Comparison of ENCODE assay signal across 8 cellular contexts in genomic region chr11:33700425-33701271, GRCh38. TPM values are rescaled to one million over a fixed set of nuclear protein-coding genes. Genes with fewer than 3 reads are reported as not detected.
DNase-seq lines count a peak whose midpoint lies in the region; ATAC-seq and TF ChIP-seq lines count a peak whose summit lies in the region.

Gene C11orf91 (minus strand): TSS chr11:33700826. CDS start chr11:33700740, 86 bp downstream.

- peak within 1 kb of the TSS; percentile 88 to 94 (median 92) for H3K4me3 Mint-ChIP-seq in CD4-positive, CD25-positive, alpha-beta regulatory T cell
- H3K4me3 Mint-ChIP-seq in activated CD4-positive, alpha-beta memory T cell treated with anti-CD3 and anti-CD28 coated beads, Interleukin-2, amount 10 ng/mL, durations not matched to agents 7 days and 5 days: peak within 1 kb of the TSS; percentile 77

- peaks cover 5 to 24% (median 6%) of the 10 kb centered on the region in 4 donors for H3K4me1 Mint-ChIP-seq in CD4-positive, CD25-positive, alpha-beta regulatory T cell
- H3K4me1 Mint-ChIP-seq in activated CD4-positive, alpha-beta memory T cell treated with anti-CD3 and anti-CD28 coated beads, Interleukin-2, amount 10 ng/mL, durations not matched to agents 7 days and 5 days: peaks cover 21% of the 10 kb centered on the region

- no peak for TF ChIP-seq POLR2A in lower leg skin (IDR thresholded peaks at IDR 0.05)

- peak within 1 kb of the TSS; percentile 73 for H3K4me3 ChIP-seq in CD4-positive, CD25-positive, alpha-beta regulatory T cell (ENCODE audit: low read depth, low read length)
- H3K4me3 ChIP-seq in duodenal mucosa (ENCODE audit: low read depth in 1 of 2, low read length in 2 of 2) (peak within 1 kb of the TSS; percentile 74 to 81), lower leg skin (ENCODE audit: low read depth, poor library complexity, severe bottlenecking) (peak within 1 kb of the TSS; percentile 24)

- peaks cover 12% of the 10 kb centered on the region for H3K27me3 Mint-ChIP-seq in CD4-positive, CD25-positive, alpha-beta regulatory T cell
- peaks cover 27% of the 10 kb centered on the region for H3K27me3 Mint-ChIP-seq in activated CD4-positive, alpha-beta memory T cell treated with anti-CD3 and anti-CD28 coated beads, Interleukin-2, amount 10 ng/mL, durations not matched to agents 7 days and 5 days

- H3K9ac ChIP-seq in duodenal mucosa (ENCODE audit: low read depth in 1 of 2, low read length in 2 of 2): peak within 1 kb of the TSS; percentile 68 to 75

- no peaks in the 10 kb centered on the region for H3K36me3 ChIP-seq in CD4-positive, CD25-positive, alpha-beta regulatory T cell (ENCODE audit: control insufficient read depth, insufficient read depth, low read length)
- H3K36me3 ChIP-seq in duodenal mucosa (ENCODE audit: control insufficient read depth in 1 of 2, insufficient read depth in 2 of 2, low read length in 2 of 2): no peaks in the 10 kb centered on the region

- ATAC-seq in CD4-positive, CD25-positive, alpha-beta regulatory T cell (ENCODE audit: low read depth in 2 of 2): peak; percentile 94 to 95
- peak; percentile 90 for ATAC-seq in GM19452 (IDR thresholded peaks at IDR 0.05; ENCODE audit: unreplicated experiment)
- ATAC-seq in HG03571 (IDR thresholded peaks at IDR 0.05; ENCODE audit: unreplicated experiment): peak; percentile 85

- POLR2A ChIA-PET in activated CD4-positive, alpha-beta memory T cell treated with anti-CD3 and anti-CD28 coated beads, Interleukin-2, amount 10 ng/mL, durations not matched to agents 7 days and 5 days (lab: Charles Lee): interaction anchor here (1.1 to 3.0 kb wide), 6 partner anchors 11 to 539 kb away, joined by 3 to 30 read pairs (median 6); partner anchors contain the start of genes CD59, CSTF3 and FBXO3

- TF ChIP-seq CTCF in lower leg skin (IDR thresholded peaks at IDR 0.05): no peak

- peak within 1 kb of the TSS; percentile 42 to 73 (median 69) for H3K27ac Mint-ChIP-seq in CD4-positive, CD25-positive, alpha-beta regulatory T cell
- H3K27ac Mint-ChIP-seq in activated CD4-positive, alpha-beta memory T cell treated with anti-CD3 and anti-CD28 coated beads, Interleukin-2, amount 10 ng/mL, durations not matched to agents 7 days and 5 days: peak within 1 kb of the TSS; percentile 63

- no peaks in the 10 kb centered on the region for H3K9me3 ChIP-seq in CD4-positive, CD25-positive, alpha-beta regulatory T cell (ENCODE audit: control insufficient read depth in 2 of 2, low read length in 2 of 2)
- no peaks in the 10 kb centered on the region for H3K9me3 ChIP-seq in duodenal mucosa (ENCODE audit: control insufficient read depth in 1 of 2, low read length in 2 of 2)

- no peaks in the 10 kb centered on the region for H3K9me3 Mint-ChIP-seq in CD4-positive, CD25-positive, alpha-beta regulatory T cell
- no peaks in the 10 kb centered on the region for H3K9me3 Mint-ChIP-seq in activated CD4-positive, alpha-beta memory T cell treated with anti-CD3 and anti-CD28 coated beads, Interleukin-2, amount 10 ng/mL, durations not matched to agents 7 days and 5 days

- DNase-seq in CD4-positive, CD25-positive, alpha-beta regulatory T cell: peak; percentile 92 to 93 (median 93)
- peak; percentile 85 for DNase-seq in NCI-H774 (lab: John Stamatoyannopoulos, UW)
- DNase-seq in activated CD4-positive, alpha-beta memory T cell treated with anti-CD3 and anti-CD28 coated beads, Interleukin-2, amount 10 ng/mL, durations not matched to agents 7 days and 5 days: peak; percentile 95
- DNase-seq in lower leg skin (ENCODE audit: low spot score in 2 of 2): peak; percentile 96 to 99
- peak; percentile 93 for DNase-seq in stimulated activated CD4-positive, alpha-beta T cell treated with anti-CD3 and anti-CD28 coated beads, Interleukin-4, amount 100 ng/mL, for 24 hours

- peaks cover 8% of the 10 kb centered on the region for H3K27me3 ChIP-seq in CD4-positive, CD25-positive, alpha-beta regulatory T cell (ENCODE audit: control insufficient read depth, insufficient read depth, low read length)
- no peaks in the 10 kb centered on the region for H3K27me3 ChIP-seq in duodenal mucosa (ENCODE audit: control insufficient read depth in 1 of 2, insufficient read depth in 2 of 2, low read length in 2 of 2)

- H3K4me1 ChIP-seq in CD4-positive, CD25-positive, alpha-beta regulatory T cell (ENCODE audit: control insufficient read depth, insufficient read depth, low read length, poor library complexity, severe bottlenecking): peaks cover 14% of the 10 kb centered on the region
- H3K4me1 ChIP-seq in duodenal mucosa (ENCODE audit: control insufficient read depth in 1 of 2, insufficient read depth in 2 of 2, low read length in 2 of 2): peaks cover 22 to 45% of the 10 kb centered on the region in 2 donors

- CTCF ChIA-PET in activated CD4-positive, alpha-beta memory T cell treated with anti-CD3 and anti-CD28 coated beads, Interleukin-2, amount 10 ng/mL, durations not matched to agents 7 days and 5 days (lab: Charles Lee): interaction anchor here (0.9 to 3.0 kb wide), 5 partner anchors 9 to 56 kb away, joined by 3 to 10 read pairs (median 3); partner anchors contain the start of gene CD59

- no peaks in the 10 kb centered on the region for H3K36me3 Mint-ChIP-seq in CD4-positive, CD25-positive, alpha-beta regulatory T cell
- no peaks in the 10 kb centered on the region for H3K36me3 Mint-ChIP-seq in activated CD4-positive, alpha-beta memory T cell treated with anti-CD3 and anti-CD28 coated beads, Interleukin-2, amount 10 ng/mL, durations not matched to agents 7 days and 5 days (ENCODE audit: low read depth)

- intact Hi-C loops in lower leg skin (cut with DNase I; ENCODE audit: low total_unique reads): no loop called here

- 0 to 1% methylated on average over 36 to 55 of the region's 78 CpGs for WGBS in lower leg skin, 2 donors

- H3K27ac ChIP-seq in CD4-positive, CD25-positive, alpha-beta regulatory T cell (ENCODE audit: insufficient read depth, low read length, poor library complexity, severe bottlenecking): peak within 1 kb of the TSS; percentile 37
- peak within 1 kb of the TSS; percentile 83 for H3K27ac ChIP-seq in duodenal mucosa (ENCODE audit: low read depth, low read length)

RNA-seq across cellular contexts. Expression of gene C11orf91, which starts in this region (rescaled TPM):
- total RNA-seq in CD4-positive, CD25-positive, alpha-beta regulatory T cell: not detected
- polyA plus RNA-seq in CD4-positive, CD25-positive, alpha-beta regulatory T cell: not detected
- not detected for total RNA-seq in activated CD4-positive, alpha-beta memory T cell treated with anti-CD3 and anti-CD28 coated beads, Interleukin-2, amount 10 ng/mL, durations not matched to agents 7 days and 5 days
- total RNA-seq in lower leg skin: under 1 TPM in 1 of 4 donors, not detected in 3; 0.49 TPM

Comparison
In these comparisons a context has a peak if more than half of its experiments do, and no peak if none do; other contexts are left out.
1. Peak in every context shown above with its lines: DNase-seq, ATAC-seq, H3K4me3 ChIP-seq and H3K27ac ChIP-seq.
2. Peak in DNase-seq, ATAC-seq, H3K4me3 ChIP-seq and H3K27ac ChIP-seq in CD4-positive, CD25-positive, alpha-beta regulatory T cell; RNA of the gene not detected or under 1 TPM.
3. Peak in DNase-seq in activated CD4-positive, alpha-beta memory T cell treated with anti-CD3 and anti-CD28 coated beads, Interleukin-2, amount 10 ng/mL, durations not matched to agents 7 days and 5 days; RNA of the gene not detected or under 1 TPM.
4. Peak in DNase-seq and H3K4me3 ChIP-seq in lower leg skin; RNA of the gene not detected or under 1 TPM.
5. H3K4me3 ChIP-seq: peak in every context shown above with its lines; median percentile 78 in duodenal mucosa; 73 in CD4-positive, CD25-positive, alpha-beta regulatory T cell; 24 in lower leg skin.